Comparison of ENCODE assay signal across 25 cellular contexts in genomic region chr15:77039217-77039533, GRCh38. TPM values are rescaled to one million over a fixed set of nuclear protein-coding genes. Genes with fewer than 3 reads are reported as not detected.
A peak's percentile ranks its signal among the peaks of the same experiment; 100 is the strongest.
DNase-seq lines count a peak whose midpoint lies in the region; ATAC-seq and TF ChIP-seq lines count a peak whose summit lies in the region.
"Had no signal": no experiment of that assay in that cellular context is flagged by ENCODE, and none has a peak within 500 bp of the region (broad histone marks: within the 10 kb centered on the region; RNA-seq: fewer than 3 reads in every experiment).

No MANE protein-coding gene starts in this region.

- TF ChIP-seq CTCF in HFFc6 (IDR thresholded peaks at IDR 0.05), result no peak
- no peak for TF ChIP-seq CTCF in smooth muscle cell (IDR thresholded peaks at IDR 0.05; ENCODE audit: borderline replicate concordance, insufficient read depth, poor library complexity, severe bottlenecking)

- H3K36me3 ChIP-seq in smooth muscle cell (ENCODE audit: low read depth), result no peaks in the 10 kb centered on the region

- CTCF ChIA-PET in activated naive CD4-positive, alpha-beta T cell treated with anti-CD3 and anti-CD28 coated beads for 36 hours (lab: Charles Lee), result no interaction called here

- H3K27me3 Mint-ChIP-seq in activated naive CD4-positive, alpha-beta T cell treated with anti-CD3 and anti-CD28 coated beads for 36 hours (ENCODE audit: low read depth), result no peaks in the 10 kb centered on the region
- peaks cover 10% of the 10 kb centered on the region for H3K27me3 Mint-ChIP-seq in HFFc6 (ENCODE audit: insufficient read depth)

- H3K27ac ChIP-seq in smooth muscle cell (ENCODE audit: low read depth), result no peak overlapping the region
- H3K27ac ChIP-seq: BLaER1 treated with 17β-estradiol and CSF1 and Interleukin-3, amounts not matched to agents 10 nM and 100 nM; HL-60 had no signal

- no peaks in the 10 kb centered on the region for H3K79me2 ChIP-seq in smooth muscle cell (ENCODE audit: low read depth)

- H2AFZ ChIP-seq in smooth muscle cell (ENCODE audit: low read depth), result no peak overlapping the region
- H2AFZ ChIP-seq: GM23338 had no signal

- H3K9ac ChIP-seq in smooth muscle cell (ENCODE audit: low read depth), result no peak overlapping the region
- H3K9ac ChIP-seq: BLaER1 treated with 17β-estradiol and CSF1 and Interleukin-3, amounts not matched to agents 10 nM and 100 nM had no signal

- H3K4me1 Mint-ChIP-seq in activated naive CD4-positive, alpha-beta T cell treated with anti-CD3 and anti-CD28 coated beads for 36 hours (ENCODE audit: low read depth), result peaks cover 3% of the 10 kb centered on the region
- H3K4me1 Mint-ChIP-seq in HFFc6 (ENCODE audit: low read depth), result peaks cover 11% of the 10 kb centered on the region

- peaks cover 12% of the 10 kb centered on the region for H3K9me3 Mint-ChIP-seq in activated naive CD4-positive, alpha-beta T cell treated with anti-CD3 and anti-CD28 coated beads for 36 hours
- H3K9me3 Mint-ChIP-seq in HFFc6, result peaks cover 13% of the 10 kb centered on the region; the same call in 1 of the 2 replicates

- H3K4me3 ChIP-seq in smooth muscle cell, result no peak overlapping the region
- H3K4me3 ChIP-seq: BLaER1 treated with 17β-estradiol and CSF1 and Interleukin-3, amounts not matched to agents 10 nM and 100 nM; GM23338; HAP-1; K562; MG63 had no signal

- H3K4me1 ChIP-seq in smooth muscle cell (ENCODE audit: low read depth), result no peaks in the 10 kb centered on the region
- H3K4me1 ChIP-seq: HAP-1 had no signal

- H3F3A ChIP-seq in smooth muscle cell (ENCODE audit: low read depth), result peaks cover 4% of the 10 kb centered on the region

- H3K27me3 ChIP-seq in smooth muscle cell (ENCODE audit: low read depth), result no peaks in the 10 kb centered on the region
- H3K27me3 ChIP-seq: BLaER1 treated with 17β-estradiol and CSF1 and Interleukin-3, amounts not matched to agents 10 nM and 100 nM; MG63 had no signal

- WGBS in smooth muscle cell (ENCODE audit: low lambda C conversion rate), result no CpG with 5 or more reads among the region's 5 CpGs

- DNase-seq in activated naive CD4-positive, alpha-beta T cell treated with anti-CD3 and anti-CD28 coated beads for 36 hours, result no peak
- DNase-seq in activated naive CD4-positive, alpha-beta T cell (lab: John Stamatoyannopoulos, UW), result no peak
- DNase-seq in HFFc6, result no peak
- peak; percentile 34 for DNase-seq in SK-N-DZ (ENCODE audit: low spot score)
- DNase-seq in myocyte (ENCODE audit: low read depth), result peak; percentile 33
- DNase-seq in smooth muscle cell (lab: John Stamatoyannopoulos, UW; ENCODE audit: unreplicated experiment), result no peak
- DNase-seq: Calu3; CD8-positive, alpha-beta memory T cell; DMS153; MG63; NCI-H1436; NCI-H187 treated with DMSO at 0.1 percent for 48 hours; NCI-H2107; NCI-H446 treated with DMSO at 0.1 percent for 48 hours; NCI-H526 treated with DMSO at 0.1 percent for 48 hours; OCI-M1 had no signal

- ATAC-seq in GM18868 (IDR thresholded peaks at IDR 0.05; ENCODE audit: unreplicated experiment), result no peak
- ATAC-seq: GM23338, HepG2, K562 had no signal

- H3K4me2 ChIP-seq in smooth muscle cell, result no peak overlapping the region
- H3K4me2 ChIP-seq: BLaER1 treated with 17β-estradiol and CSF1 and Interleukin-3, amounts not matched to agents 10 nM and 100 nM; GM23338 had no signal

- intact Hi-C loops in activated naive CD4-positive, alpha-beta T cell treated with anti-CD3 and anti-CD28 coated beads for 36 hours (cut with micrococcal nuclease), result no loop called here

- no peaks in the 10 kb centered on the region for H3K9me3 ChIP-seq in smooth muscle cell (replicated peaks; ENCODE audit: low read depth)
- H3K9me3 ChIP-seq: HAP-1, MG63 had no signal

- peak overlapping the region; percentile 46 for H3K27ac Mint-ChIP-seq in activated naive CD4-positive, alpha-beta T cell treated with anti-CD3 and anti-CD28 coated beads for 36 hours
- 0 out of 2 replicates have a peak overlapping the region, but pooled peaks have one; percentile 10 for H3K27ac Mint-ChIP-seq in HFFc6
- H3K27ac Mint-ChIP-seq: GM23338 had no signal

- peaks cover 44% of the 10 kb centered on the region for H3K36me3 Mint-ChIP-seq in activated naive CD4-positive, alpha-beta T cell treated with anti-CD3 and anti-CD28 coated beads for 36 hours (ENCODE audit: low read depth)
- peaks cover 23% of the 10 kb centered on the region for H3K36me3 Mint-ChIP-seq in HFFc6 (ENCODE audit: low read depth)

- H3K4me3 Mint-ChIP-seq in activated naive CD4-positive, alpha-beta T cell treated with anti-CD3 and anti-CD28 coated beads for 36 hours, result no peak overlapping the region
- H3K4me3 Mint-ChIP-seq in HFFc6, result no peak overlapping the region
- H3K4me3 Mint-ChIP-seq: GM23338 had no signal

- no peaks in the 10 kb centered on the region for H4K20me1 ChIP-seq in smooth muscle cell (ENCODE audit: low read depth)

RNA-seq across cellular contexts. Expression of gene TSPAN3, which starts 31.7 kb away (rescaled TPM):
- 10 to 100 TPM; 21.9 to 24.9 TPM for total RNA-seq in activated naive CD4-positive, alpha-beta T cell treated with anti-CD3 and anti-CD28 coated beads for 36 hours
- 100 to 1,000 TPM; 153 to 222 (median 183) TPM for total RNA-seq in HFFc6 (2021; fragmentation: NEBNext Ultra II Directional; extraction: Animal tissue kit (Norgen Biotek cat#: 25700))
- polyA plus RNA-seq in SK-N-DZ (2014; cell fraction: cytosol; rRNA removed), result 484 and 540 TPM in 2 replicates
- polyA plus RNA-seq in SK-N-DZ (2014; cell fraction: nucleus; rRNA removed), result 162 and 186 TPM in 2 replicates
- 1,256 and 1,268 TPM in 2 replicates for total RNA-seq in myocyte
- 575 TPM for polyA plus RNA-seq in myocyte (2012)
- total RNA-seq in smooth muscle cell, result 263 and 276 TPM in 2 replicates
- polyA plus RNA-seq in smooth muscle cell, result 238 and 257 TPM in 2 replicates

RNA-seq across cellular contexts. Expression of gene PSTPIP1, which starts 44.2 kb away (rescaled TPM):
- total RNA-seq in activated naive CD4-positive, alpha-beta T cell treated with anti-CD3 and anti-CD28 coated beads for 36 hours, result 100 to 1,000 TPM in 1 of 2 experiments, 10 to 100 TPM in 1; 94.2 to 102 TPM
- total RNA-seq in HFFc6 (2021; fragmentation: NEBNext Ultra II Directional; extraction: Animal tissue kit (Norgen Biotek cat#: 25700)), result under 1 TPM in 2 of 6 experiments, not detected in 4; 0.16 to 0.38 TPM
- polyA plus RNA-seq in SK-N-DZ (2014; cell fraction: cytosol; rRNA removed), result 1.4 and 1.8 TPM in 2 replicates
- polyA plus RNA-seq in SK-N-DZ (2014; cell fraction: nucleus; rRNA removed), result 8.8 and 9.9 TPM in 2 replicates
- total RNA-seq in myocyte (not detected in 2 replicates), smooth muscle cell (not detected in 2 replicates)
- polyA plus RNA-seq in myocyte (2012), result 0.68 TPM
- polyA plus RNA-seq in smooth muscle cell, result 0.38 TPM in 1 of 2 replicates, not detected in the other
- total RNA-seq: Calu3, G401, K562, LHCN-M2 had no signal
- polyA plus RNA-seq: K562 had no signal

Comparison
In these comparisons a context has a peak if more than half of its experiments do, and no peak if none do; other contexts are left out.
1. DNase-seq: peak in SK-N-DZ (single experiment) and myocyte (single experiment); none in activated naive CD4-positive, alpha-beta T cell treated with anti-CD3 and anti-CD28 coated beads for 36 hours (single experiment), activated naive CD4-positive, alpha-beta T cell (0 of 4), HFFc6 (single experiment) and smooth muscle cell (single experiment).
2. RNA of gene TSPAN3, which starts 31.7 kb away (total RNA-seq): 1,256 to 1,268 TPM in myocyte, 263 to 276 TPM in smooth muscle cell and 153 to 222 TPM in HFFc6; 21.9 to 24.9 TPM in activated naive CD4-positive, alpha-beta T cell treated with anti-CD3 and anti-CD28 coated beads for 36 hours; every median in the first group is over 4 times any median in the second.
3. RNA of gene PSTPIP1, which starts 44.2 kb away (total RNA-seq): 94.2 to 102 TPM in activated naive CD4-positive, alpha-beta T cell treated with anti-CD3 and anti-CD28 coated beads for 36 hours; 0.16 to 0.38 TPM in HFFc6, not detected in myocyte and not detected in smooth muscle cell; every median in the first group is over 10 times any median in the second.